17 cellular contexts compared by ENCODE assay signal in genomic region chr7:99740573-99741437, GRCh38. TPM values are rescaled to one million over a fixed set of nuclear protein-coding genes. Genes with fewer than 3 reads are reported as not detected.
DNase-seq lines count a peak whose midpoint lies in the region; ATAC-seq and TF ChIP-seq lines count a peak whose summit lies in the region.
"Had no signal": no experiment of that assay in that cellular context is flagged by ENCODE, and none has a peak within 500 bp of the region (broad histone marks: within the 10 kb centered on the region; RNA-seq: fewer than 3 reads in every experiment).

No MANE protein-coding gene starts in this region.

- no peaks in the 10 kb centered on the region for H3K9me2 ChIP-seq in hepatocyte (replicated peaks; ENCODE audit: insufficient read depth)

- peak overlapping the region; percentile 39 for H3K27ac Mint-ChIP-seq in activated CD8-positive, alpha-beta T cell treated with anti-CD3 and anti-CD28 coated beads for 36 hours

- peaks cover 21% of the 10 kb centered on the region for H3K36me3 Mint-ChIP-seq in activated CD8-positive, alpha-beta T cell treated with anti-CD3 and anti-CD28 coated beads for 36 hours (ENCODE audit: low read depth)

- H3K4me1 ChIP-seq in hepatocyte (ENCODE audit: insufficient read depth) (peaks cover 6% of the 10 kb centered on the region), upper lobe of left lung (peaks cover 0 to 3% (median 0%) of the 10 kb centered on the region in 4 donors)
- H3K4me1 ChIP-seq: BE2C, heart left ventricle, parathyroid adenoma had no signal

- 79% methylated on average over 5 of the region's 5 CpGs for WGBS in hepatocyte (ENCODE audit: low lambda C conversion rate, missing lambda C conversion rate)
- 71 to 73% methylated on average over 5 of the region's 5 CpGs for WGBS in upper lobe of left lung, 2 donors

- no peak for TF ChIP-seq CTCF in activated CD8-positive, alpha-beta T cell treated with anti-CD3 and anti-CD28 coated beads for 36 hours (IDR thresholded peaks at IDR 0.05)
- TF ChIP-seq CTCF in hepatocyte (IDR thresholded peaks at IDR 0.05; ENCODE audit: poor library complexity) (no peak), upper lobe of left lung (IDR thresholded peaks at IDR 0.05) (no peak)

- no peak overlapping the region for H3K4me3 Mint-ChIP-seq in activated CD8-positive, alpha-beta T cell treated with anti-CD3 and anti-CD28 coated beads for 36 hours

- POLR2A ChIA-PET in activated CD8-positive, alpha-beta T cell treated with anti-CD3 and anti-CD28 coated beads for 36 hours (lab: Charles Lee) = interaction anchor here (0.6 to 1.0 kb wide), 2 partner anchors 47 to 116 kb away, joined by 3 read pairs; no protein-coding TSS in a partner anchor

- no peak for TF ChIP-seq EP300 in upper lobe of left lung (IDR thresholded peaks at IDR 0.05)

- no peaks in the 10 kb centered on the region for H4K20me1 ChIP-seq in hepatocyte (ENCODE audit: insufficient read depth, poor library complexity, severe bottlenecking)

- H3K36me3 ChIP-seq in hepatocyte (replicated peaks; ENCODE audit: insufficient read depth, low read depth) = no peaks in the 10 kb centered on the region
- H3K36me3 ChIP-seq in upper lobe of left lung = no peaks in the 10 kb centered on the region
- H3K36me3 ChIP-seq: BE2C had no signal

- H3K27ac ChIP-seq in hepatocyte (peak overlapping the region; percentile 80), upper lobe of left lung (peak overlapping the region in 1 of 4 donors; percentile 9)
- H3K27ac ChIP-seq: heart left ventricle, parathyroid adenoma had no signal

- H3K9me3 Mint-ChIP-seq in activated CD8-positive, alpha-beta T cell treated with anti-CD3 and anti-CD28 coated beads for 36 hours = no peaks in the 10 kb centered on the region

- intact Hi-C loops in left cardiac atrium (cut with DNase I) (no loop called here), Right ventricle myocardium superior (cut with DNase I) (no loop called here)
- intact Hi-C loops in activated CD8-positive, alpha-beta T cell treated with anti-CD3 and anti-CD28 coated beads for 36 hours (cut with micrococcal nuclease) = no loop called here

- ATAC-seq in left cardiac atrium (peak; percentile 81 to 88), Right ventricle myocardium superior (ENCODE audit: poor library complexity) (no peak), upper lobe of left lung (ENCODE audit: low FRiP score in 2 of 2) (peak; percentile 66 to 77), GM21390 (IDR thresholded peaks at IDR 0.05; ENCODE audit: unreplicated experiment) (no peak)
- ATAC-seq in activated CD8-positive, alpha-beta T cell treated with anti-CD3 and anti-CD28 coated beads for 36 hours = peak; percentile 27
- ATAC-seq: heart left ventricle had no signal

- H3K9me3 ChIP-seq in hepatocyte (ENCODE audit: low read depth) (no peaks in the 10 kb centered on the region), upper lobe of left lung (no peaks in the 10 kb centered on the region)
- H3K9me3 ChIP-seq: BE2C had no signal

- H3K79me2 ChIP-seq in hepatocyte = no peaks in the 10 kb centered on the region
- H3K79me2 ChIP-seq: parathyroid adenoma had no signal

- H3K4me2 ChIP-seq in hepatocyte = no peak overlapping the region

- no peak overlapping the region for H2AFZ ChIP-seq in hepatocyte
- H2AFZ ChIP-seq: parathyroid adenoma had no signal

- CTCF ChIA-PET in activated CD8-positive, alpha-beta T cell treated with anti-CD3 and anti-CD28 coated beads for 36 hours (lab: Charles Lee) = interaction anchor here (1.1 kb wide), 1 partner anchor 249 kb away, joined by 3 read pairs; no protein-coding TSS in a partner anchor

- no peaks in the 10 kb centered on the region for H3K27me3 ChIP-seq in hepatocyte
- no peaks in the 10 kb centered on the region for H3K27me3 ChIP-seq in upper lobe of left lung
- H3K27me3 ChIP-seq: BE2C, heart left ventricle had no signal

- TF ChIP-seq POLR2A in upper lobe of left lung (IDR thresholded peaks at IDR 0.05) = no peak

- H3K4me3 ChIP-seq in hepatocyte (no peak overlapping the region), upper lobe of left lung (no peak overlapping the region)
- H3K4me3 ChIP-seq: heart left ventricle had no signal

- H3K4me1 Mint-ChIP-seq in activated CD8-positive, alpha-beta T cell treated with anti-CD3 and anti-CD28 coated beads for 36 hours (ENCODE audit: low read depth) = peaks cover 16% of the 10 kb centered on the region

- DNase-seq in left cardiac atrium = no peak
- DNase-seq in Right ventricle myocardium superior = no peak
- no peak for DNase-seq in activated CD8-positive, alpha-beta T cell treated with anti-CD3 and anti-CD28 coated beads for 36 hours
- DNase-seq in hepatocyte (ENCODE audit: low spot score) = peak; percentile 62
- DNase-seq in upper lobe of left lung = no peak
- DNase-seq in stimulated activated CD4-positive, alpha-beta T cell treated with anti-CD3 and anti-CD28 coated beads, Interleukin-4, amount 100 ng/mL, for 24 hours = no peak
- no peak for DNase-seq in NCI-H510A (lab: John Stamatoyannopoulos, UW)
- DNase-seq: amniotic stem cell, BE2C, heart left ventricle, NCI-H1436 treated with DMSO at 0.1 percent for 48 hours, NCI-H526, T1000 had no signal

- H3K27me3 Mint-ChIP-seq in activated CD8-positive, alpha-beta T cell treated with anti-CD3 and anti-CD28 coated beads for 36 hours = peaks cover 5% of the 10 kb centered on the region

RNA-seq across cellular contexts. Expression of gene CYP3A7, which starts 5.8 kb away (rescaled TPM):
- total RNA-seq in left cardiac atrium = not detected
- total RNA-seq in Right ventricle myocardium superior = not detected
- not detected for total RNA-seq in activated CD8-positive, alpha-beta T cell treated with anti-CD3 and anti-CD28 coated beads for 36 hours
- total RNA-seq in hepatocyte = 770 and 803 TPM in 2 replicates
- 311 and 444 TPM in 2 replicates for polyA plus RNA-seq in hepatocyte
- total RNA-seq in upper lobe of left lung = 1 to 10 TPM in 4 of 6 donors, under 1 TPM in 1, not detected in 1; 0.69 to 1.7 (median 1.1) TPM
- total RNA-seq: Daoy, heart left ventricle, RPMI7951 had no signal
- polyA plus RNA-seq: heart left ventricle had no signal

RNA-seq across cellular contexts. Expression of gene CYP3A4, which starts 43.2 kb away (rescaled TPM):
- total RNA-seq in left cardiac atrium (under 1 TPM; 0.32 to 0.34 TPM), Right ventricle myocardium superior (0.70 TPM), hepatocyte (29.8 and 43.4 TPM in 2 replicates), upper lobe of left lung (1 to 10 TPM in 1 of 6 donors, under 1 TPM in 2, not detected in 3; 0.34 to 1.5 (median 0.46) TPM)
- not detected for total RNA-seq in activated CD8-positive, alpha-beta T cell treated with anti-CD3 and anti-CD28 coated beads for 36 hours
- 25.6 and 42.2 TPM in 2 replicates for polyA plus RNA-seq in hepatocyte
- total RNA-seq: RPMI7951 had no signal

Comparison
In these comparisons a context has a peak if more than half of its experiments do, and no peak if none do; other contexts are left out.
1. ATAC-seq: peak in left cardiac atrium (2 of 2), activated CD8-positive, alpha-beta T cell treated with anti-CD3 and anti-CD28 coated beads for 36 hours (single experiment) and upper lobe of left lung (2 of 2); none in Right ventricle myocardium superior (single experiment) and GM21390 (single experiment).
2. RNA of gene CYP3A7, which starts 5.8 kb away (total RNA-seq): 770 to 803 TPM in hepatocyte; 0.69 to 1.7 TPM in upper lobe of left lung, not detected in activated CD8-positive, alpha-beta T cell treated with anti-CD3 and anti-CD28 coated beads for 36 hours, not detected in left cardiac atrium and not detected in Right ventricle myocardium superior (single experiment); every median in the first group is over 100 times any median in the second.
3. RNA of gene CYP3A4, which starts 43.2 kb away (total RNA-seq): 29.8 to 43.4 TPM in hepatocyte; 0.70 TPM in Right ventricle myocardium superior (single experiment), 0.32 to 0.34 TPM in left cardiac atrium, 0.34 to 1.5 TPM in upper lobe of left lung and not detected in activated CD8-positive, alpha-beta T cell treated with anti-CD3 and anti-CD28 coated beads for 36 hours; every median in the first group is over 10 times any median in the second.